Comparison of ENCODE assay signal across 8 cellular contexts in the genomic region with DNA sequence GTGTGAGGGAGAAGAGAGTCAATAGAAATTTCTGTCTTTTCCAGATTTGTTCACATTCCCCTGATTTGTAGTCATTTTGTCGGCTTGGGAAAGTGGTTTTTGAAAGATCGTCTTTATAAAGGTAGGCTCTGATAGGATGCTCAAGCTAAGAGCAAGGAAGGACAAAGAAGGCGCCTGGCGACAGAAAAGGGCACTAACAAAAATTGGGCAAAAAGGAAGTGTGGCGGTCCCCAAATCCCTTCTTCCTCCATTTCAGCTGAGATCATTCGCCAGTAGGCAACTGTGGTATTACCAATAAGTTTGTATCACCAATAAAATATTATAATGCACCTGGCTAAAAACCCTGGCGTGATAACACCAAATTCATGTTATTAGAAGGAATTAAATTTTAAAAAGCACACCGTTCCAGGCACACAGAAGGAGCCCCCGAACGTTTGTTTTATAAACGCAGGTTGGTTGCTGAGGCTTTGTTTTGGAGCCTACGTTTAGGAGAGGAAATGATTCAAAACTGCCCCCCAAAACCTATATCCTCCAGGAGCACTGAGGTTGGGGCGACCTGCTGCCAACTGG.
DNase-seq lines count a peak whose midpoint lies in the region; ATAC-seq and TF ChIP-seq lines count a peak whose summit lies in the region.

No MANE protein-coding gene starts in this region.

- no peaks in the 10 kb centered on the region for H3K9me3 ChIP-seq in mucosa of rectum (ENCODE audit: control insufficient read depth in 2 of 2, low read length in 2 of 2)

- no peak for TF ChIP-seq CTCF in cardiac fibroblast (IDR thresholded peaks at IDR 0.05; ENCODE audit: low read depth, low read length)

- peak overlapping the region; percentile 89 to 91 for H3K9ac ChIP-seq in mucosa of rectum (ENCODE audit: low read depth in 1 of 2, low read length in 2 of 2)

- H3K36me3 ChIP-seq in mucosa of rectum (ENCODE audit: control insufficient read depth in 2 of 2, insufficient read depth in 2 of 2, low read length in 2 of 2) = no peaks in the 10 kb centered on the region

- H3K36me3 Mint-ChIP-seq in stimulated activated naive CD8-positive, alpha-beta T cell treated with anti-CD3 and anti-CD28 coated beads, Interleukin-15, Interleukin-2, amounts not matched to agents 100 ng/mL and 50 ng/mL, for 24 hours (ENCODE audit: low read depth) = no peaks in the 10 kb centered on the region

- no peak for DNase-seq in stimulated activated naive CD8-positive, alpha-beta T cell treated with anti-CD3 and anti-CD28 coated beads, Interleukin-15, Interleukin-2, amounts not matched to agents 100 U/mL and 50 U/mL, for 24 hours
- DNase-seq in cardiac fibroblast (ENCODE audit: low read depth in 2 of 2) (no peak), NAMALWA (ENCODE audit: low spot score) (no peak), NCI-H2081 treated with DMSO at 0.1 percent for 48 hours (lab: John Stamatoyannopoulos, UW) (no peak), HuH-7.5 (ENCODE audit: low spot score) (no peak)

- no peak for ATAC-seq in stimulated activated naive CD8-positive, alpha-beta T cell treated with anti-CD3 and anti-CD28 coated beads, Interleukin-15, Interleukin-2, amounts not matched to agents 100 U/mL and 50 U/mL, for 24 hours
- ATAC-seq in HG02610 (IDR thresholded peaks at IDR 0.05; ENCODE audit: unreplicated experiment) = no peak

- peak overlapping the region; percentile 95 for H3K27ac ChIP-seq in mucosa of rectum (ENCODE audit: low read depth in 2 of 2, low read length in 2 of 2)

- H3K4me1 Mint-ChIP-seq in stimulated activated naive CD8-positive, alpha-beta T cell treated with anti-CD3 and anti-CD28 coated beads, Interleukin-15, Interleukin-2, amounts not matched to agents 100 ng/mL and 50 ng/mL, for 24 hours (ENCODE audit: low read depth) = peaks cover 62% of the 10 kb centered on the region

- H3K27me3 ChIP-seq in mucosa of rectum (ENCODE audit: control insufficient read depth in 2 of 2, insufficient read depth in 2 of 2, low read length in 2 of 2) = no peaks in the 10 kb centered on the region

- H3K4me3 ChIP-seq in cardiac fibroblast (replicated peaks in 1 of 2; ENCODE audit: low read depth in 2 of 2, low read length in 2 of 2) (peak overlapping the region; percentile 76 to 77), mucosa of rectum (ENCODE audit: low read length in 2 of 2) (peak overlapping the region; percentile 92 to 97)

- peaks cover 11 to 13% of the 10 kb centered on the region in 2 donors for H3K4me1 ChIP-seq in mucosa of rectum (ENCODE audit: control insufficient read depth in 2 of 2, insufficient read depth in 2 of 2, low read length in 2 of 2)

- H3K27ac Mint-ChIP-seq in stimulated activated naive CD8-positive, alpha-beta T cell treated with anti-CD3 and anti-CD28 coated beads, Interleukin-15, Interleukin-2, amounts not matched to agents 100 ng/mL and 50 ng/mL, for 24 hours = peak overlapping the region; percentile 94

- no peaks in the 10 kb centered on the region for H3K9me3 Mint-ChIP-seq in stimulated activated naive CD8-positive, alpha-beta T cell treated with anti-CD3 and anti-CD28 coated beads, Interleukin-15, Interleukin-2, amounts not matched to agents 100 ng/mL and 50 ng/mL, for 24 hours

- peak overlapping the region; percentile 83 for H3K4me3 Mint-ChIP-seq in stimulated activated naive CD8-positive, alpha-beta T cell treated with anti-CD3 and anti-CD28 coated beads, Interleukin-15, Interleukin-2, amounts not matched to agents 100 ng/mL and 50 ng/mL, for 24 hours

- no peaks in the 10 kb centered on the region for H3K27me3 Mint-ChIP-seq in stimulated activated naive CD8-positive, alpha-beta T cell treated with anti-CD3 and anti-CD28 coated beads, Interleukin-15, Interleukin-2, amounts not matched to agents 100 ng/mL and 50 ng/mL, for 24 hours
